ENCODE assay signal across 8 cellular contexts in genomic region chr20:35093245-35093884, GRCh38. TPM values are rescaled to one million over a fixed set of nuclear protein-coding genes. Genes with fewer than 3 reads are reported as not detected.
DNase-seq lines count a peak whose midpoint lies in the region; ATAC-seq and TF ChIP-seq lines count a peak whose summit lies in the region.

No MANE protein-coding gene starts in this region.

- peaks cover 3% of the 10 kb centered on the region; the same call in 1 of the 2 replicates for H3K36me3 Mint-ChIP-seq in WTC11

- peak overlapping the region; percentile 97 for H3K27ac Mint-ChIP-seq in WTC11

- intact Hi-C loops in psoas muscle (cut with DNase I) = loop anchor here (5.0 to 10.0 kb wide), 5 partner anchors 54 to 261 kb away; partner anchors contain the start of genes GGT7 (in 2 of the 2), ACSS2 (in 1 of the 2), EDEM2 (in 1 of the 2) and GSS (in 1 of the 2)

- peaks cover 4% of the 10 kb centered on the region for H3K9me3 Mint-ChIP-seq in WTC11

- peaks cover 32% of the 10 kb centered on the region for H3K4me1 ChIP-seq in psoas muscle

- H3K4me1 Mint-ChIP-seq in WTC11 = peaks cover 31% of the 10 kb centered on the region

- H3K4me3 ChIP-seq in psoas muscle = peak overlapping the region; percentile 82

- no peaks in the 10 kb centered on the region for H3K27me3 ChIP-seq in psoas muscle (ENCODE audit: insufficient read depth in 3 of 3, low read length in 2 of 3)

- H3K36me3 ChIP-seq in psoas muscle (ENCODE audit: insufficient read depth in 1 of 2, low read depth in 1 of 2) = peaks cover 0 to 8% of the 10 kb centered on the region in 2 donors

- TF ChIP-seq CTCF in WTC11 (IDR thresholded peaks at IDR 0.05) = no peak
- TF ChIP-seq CTCF in psoas muscle (IDR thresholded peaks at IDR 0.05) = no peak
- TF ChIP-seq CTCF in GM20000 (IDR thresholded peaks at IDR 0.05; ENCODE audit: extremely low read depth, missing control alignments) = no peak

- no peaks in the 10 kb centered on the region for H3K9me3 ChIP-seq in psoas muscle

- H3K27ac ChIP-seq in psoas muscle = peak overlapping the region; percentile 96

- peak; percentile 44 for DNase-seq in activated naive CD4-positive, alpha-beta T cell treated with Interleukin-2 at 50 U/mL for 16 hours
- DNase-seq in activated naive CD4-positive, alpha-beta T cell (lab: John Stamatoyannopoulos, UW) = no peak
- DNase-seq in WTC11 (ENCODE audit: low spot score) = no peak
- no peak for DNase-seq in psoas muscle
- DNase-seq in COR-L47 (lab: John Stamatoyannopoulos, UW) = no peak
- no peak for DNase-seq in GM20000 (ENCODE audit: low spot score)

- 77 to 83% (median 79%) methylated on average over 8 of the region's 8 CpGs for WGBS in psoas muscle, 3 donors

- ATAC-seq in WTC11 (no peak), esophagus mucosa (peak; percentile 61), psoas muscle (peak in 1 of 4 donors; percentile 0), HG03457 (IDR thresholded peaks at IDR 0.05; ENCODE audit: unreplicated experiment) (no peak)

- peaks cover 8% of the 10 kb centered on the region; the same call in 1 of the 2 replicates for H3K27me3 Mint-ChIP-seq in WTC11 (ENCODE audit: low read depth)

- POLR2A ChIA-PET in WTC11 (lab: Charles Lee) = interaction anchor here (0.6 kb wide), 1 partner anchor 1733 kb away, joined by 3 read pairs; no protein-coding TSS in a partner anchor

- peak overlapping the region; percentile 89 for H3K4me3 Mint-ChIP-seq in WTC11

- CTCF ChIA-PET in WTC11 (lab: Charles Lee) = interaction anchor here (0.5 to 1.4 kb wide), 2 partner anchors 20 to 25 kb away, joined by 3 read pairs; no protein-coding TSS in a partner anchor

TF ChIP-seq in WTC11, 78 proteins besides CTCF, POLR2A, EP300 and RAD21:
- TF ChIP-seq NFE2L1 (CRISPR knock-in tag; IDR thresholded peaks at IDR 0.05) (no peak), OVOL2 (CRISPR knock-in tag; IDR thresholded peaks at IDR 0.05; ENCODE audit: borderline replicate concordance) (no peak), KAT7 (CRISPR knock-in tag; IDR thresholded peaks at IDR 0.05; ENCODE audit: borderline replicate concordance) (no peak), SP1 (CRISPR knock-in tag; conservative IDR thresholded peaks at IDR 0.05) (no peak), PRRX2 (CRISPR knock-in tag; IDR thresholded peaks at IDR 0.05) (no peak), E2F4 (CRISPR knock-in tag; IDR thresholded peaks at IDR 0.05; ENCODE audit: borderline replicate concordance, low read depth) (no peak)
- TF ChIP-seq, protein P1, sequence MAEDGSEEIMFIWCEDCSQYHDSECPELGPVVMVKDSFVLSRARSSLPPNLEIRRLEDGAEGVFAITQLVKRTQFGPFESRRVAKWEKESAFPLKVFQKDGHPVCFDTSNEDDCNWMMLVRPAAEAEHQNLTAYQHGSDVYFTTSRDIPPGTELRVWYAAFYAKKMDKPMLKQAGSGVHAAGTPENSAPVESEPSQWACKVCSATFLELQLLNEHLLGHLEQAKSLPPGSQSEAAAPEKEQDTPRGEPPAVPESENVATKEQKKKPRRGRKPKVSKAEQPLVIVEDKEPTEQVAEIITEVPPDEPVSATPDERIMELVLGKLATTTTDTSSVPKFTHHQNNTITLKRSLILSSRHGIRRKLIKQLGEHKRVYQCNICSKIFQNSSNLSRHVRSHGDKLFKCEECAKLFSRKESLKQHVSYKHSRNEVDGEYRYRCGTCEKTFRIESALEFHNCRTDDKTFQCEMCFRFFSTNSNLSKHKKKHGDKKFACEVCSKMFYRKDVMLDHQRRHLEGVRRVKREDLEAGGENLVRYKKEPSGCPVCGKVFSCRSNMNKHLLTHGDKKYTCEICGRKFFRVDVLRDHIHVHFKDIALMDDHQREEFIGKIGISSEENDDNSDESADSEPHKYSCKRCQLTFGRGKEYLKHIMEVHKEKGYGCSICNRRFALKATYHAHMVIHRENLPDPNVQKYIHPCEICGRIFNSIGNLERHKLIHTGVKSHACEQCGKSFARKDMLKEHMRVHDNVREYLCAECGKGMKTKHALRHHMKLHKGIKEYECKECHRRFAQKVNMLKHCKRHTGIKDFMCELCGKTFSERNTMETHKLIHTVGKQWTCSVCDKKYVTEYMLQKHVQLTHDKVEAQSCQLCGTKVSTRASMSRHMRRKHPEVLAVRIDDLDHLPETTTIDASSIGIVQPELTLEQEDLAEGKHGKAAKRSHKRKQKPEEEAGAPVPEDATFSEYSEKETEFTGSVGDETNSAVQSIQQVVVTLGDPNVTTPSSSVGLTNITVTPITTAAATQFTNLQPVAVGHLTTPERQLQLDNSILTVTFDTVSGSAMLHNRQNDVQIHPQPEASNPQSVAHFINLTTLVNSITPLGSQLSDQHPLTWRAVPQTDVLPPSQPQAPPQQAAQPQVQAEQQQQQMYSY (CRISPR knock-in tag; IDR thresholded peaks at IDR 0.05) = no peak
- TF ChIP-seq, protein P2, sequence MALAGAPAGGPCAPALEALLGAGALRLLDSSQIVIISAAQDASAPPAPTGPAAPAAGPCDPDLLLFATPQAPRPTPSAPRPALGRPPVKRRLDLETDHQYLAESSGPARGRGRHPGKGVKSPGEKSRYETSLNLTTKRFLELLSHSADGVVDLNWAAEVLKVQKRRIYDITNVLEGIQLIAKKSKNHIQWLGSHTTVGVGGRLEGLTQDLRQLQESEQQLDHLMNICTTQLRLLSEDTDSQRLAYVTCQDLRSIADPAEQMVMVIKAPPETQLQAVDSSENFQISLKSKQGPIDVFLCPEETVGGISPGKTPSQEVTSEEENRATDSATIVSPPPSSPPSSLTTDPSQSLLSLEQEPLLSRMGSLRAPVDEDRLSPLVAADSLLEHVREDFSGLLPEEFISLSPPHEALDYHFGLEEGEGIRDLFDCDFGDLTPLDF (CRISPR knock-in tag; IDR thresholded peaks at IDR 0.05) = no peak

RNA-seq across cellular contexts. Expression of gene TRPC4AP, which starts 0.8 kb away (rescaled TPM):
- total RNA-seq in WTC11 (2021) (62.7 to 73.8 TPM (median 68.0 TPM) in 3 replicates), esophagus mucosa (29.8 TPM), psoas muscle (10 to 100 TPM; 36.0 to 62.3 (median 58.1) TPM)
- 10 to 100 TPM; 42.0 to 51.7 (median 42.4) TPM for polyA plus RNA-seq in psoas muscle

RNA-seq across cellular contexts. Expression of gene EDEM2, which starts 53.8 kb away (rescaled TPM):
- total RNA-seq in WTC11 (2021) (22.7 to 24.2 TPM (median 24.0 TPM) in 3 replicates), esophagus mucosa (13.7 TPM), psoas muscle (1 to 10 TPM; 5.0 to 8.5 (median 6.2) TPM)
- 10 to 100 TPM in 2 of 3 donors, 1 to 10 TPM in 1; 8.3 to 20.4 (median 17.2) TPM for polyA plus RNA-seq in psoas muscle
